In the genomic region with DNA sequence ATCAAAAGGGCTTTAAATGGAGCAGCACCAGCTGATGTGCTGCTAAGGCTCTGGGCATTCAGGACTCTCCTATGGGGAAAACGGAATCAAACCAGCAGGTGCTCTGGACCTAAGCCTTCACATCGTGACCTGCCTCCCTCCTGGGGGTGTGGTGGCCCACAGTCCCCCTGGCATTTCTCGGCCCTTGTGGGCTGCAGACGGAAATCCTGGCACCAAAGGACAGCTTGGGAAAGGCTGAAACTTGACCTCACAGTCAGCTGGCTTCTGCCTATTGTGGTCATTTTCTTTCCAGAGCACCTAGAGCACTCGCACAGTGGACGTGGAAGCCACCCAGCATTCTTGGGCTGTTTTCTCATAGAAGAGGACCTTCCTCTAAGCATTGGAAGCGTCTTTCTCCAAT, we compare ENCODE assay signal across 20 cellular contexts.
DNase-seq lines count a peak whose midpoint lies in the region; ATAC-seq and TF ChIP-seq lines count a peak whose summit lies in the region.
"Had no signal": no experiment of that assay in that cellular context is flagged by ENCODE, and none has a peak within 500 bp of the region (broad histone marks: within the 10 kb centered on the region; RNA-seq: fewer than 3 reads in every experiment).

No MANE protein-coding gene starts in this region.

- H3K27me3 ChIP-seq in ACC112 (ENCODE audit: insufficient read depth, low read length) (no peaks in the 10 kb centered on the region), IMR-90 (ENCODE audit: control insufficient read depth, insufficient read depth, low read length) (no peaks in the 10 kb centered on the region), MG63 (no peaks in the 10 kb centered on the region), suprapubic skin (no peaks in the 10 kb centered on the region)
- H3K27me3 ChIP-seq: BE2C had no signal

- no peaks in the 10 kb centered on the region for H3K36me3 ChIP-seq in ACC112 (ENCODE audit: insufficient read depth, low read length)
- H3K36me3 ChIP-seq in IMR-90 (ENCODE audit: control insufficient read depth, insufficient read depth, low read length), result no peaks in the 10 kb centered on the region; the same call in 1 of the 2 replicates
- H3K36me3 ChIP-seq in MG63, result no peaks in the 10 kb centered on the region
- H3K36me3 ChIP-seq in suprapubic skin, result no peaks in the 10 kb centered on the region
- H3K36me3 ChIP-seq: BE2C had no signal

- no peak overlapping the region for H2BK5ac ChIP-seq in IMR-90 (ENCODE audit: low read depth, low read length, poor library complexity, severe bottlenecking)

- H2BK15ac ChIP-seq in IMR-90 (ENCODE audit: low read depth, low read length), result peak overlapping the region; percentile 22; the same call in 1 of the 3 replicates

- H2AK9ac ChIP-seq in IMR-90 (replicated peaks; ENCODE audit: low read depth, low read length, poor library complexity), result no peak overlapping the region

- WGBS in IMR-90 (ENCODE audit: extremely low coverage in 2 of 2, insufficient read length in 1 of 2), 2 experiments, result 88% methylated on average over 3 of the region's 7 CpGs; no CpG with 5 or more reads in 1 of the 2 experiments
- 82% methylated on average over 6 of the region's 7 CpGs for WGBS in suprapubic skin

- H2AK5ac ChIP-seq in IMR-90 (ENCODE audit: low read depth, low read length), result peak overlapping the region; percentile 2; the same call in 1 of the 2 replicates

- no peak overlapping the region for H2BK20ac ChIP-seq in IMR-90 (ENCODE audit: low read depth, low read length)

- H2AFZ ChIP-seq in ACC112 (ENCODE audit: low read length, unreplicated experiment) (no peak overlapping the region), IMR-90 (replicated peaks; ENCODE audit: low read length, poor library complexity) (no peak overlapping the region)

- in situ Hi-C loops in IMR-90 (cut with MboI; ENCODE audit: low sequenced_read_pairs), result no loop called here

- ATAC-seq in IMR-90 (ENCODE audit: low read depth), result no peak
- ATAC-seq: GM12878 had no signal

- no peak overlapping the region for H3K18ac ChIP-seq in IMR-90 (ENCODE audit: low read depth, low read length)

- no peak overlapping the region for H3K4me2 ChIP-seq in IMR-90 (ENCODE audit: low read depth, low read length)

- H3K56ac ChIP-seq in IMR-90 (ENCODE audit: extremely low read depth, insufficient read depth, low read length), result no peak overlapping the region

- TF ChIP-seq POLR2A in IMR-90 (IDR thresholded peaks at IDR 0.05; ENCODE audit: low read depth, low read length), result no peak
- TF ChIP-seq POLR2A in suprapubic skin (IDR thresholded peaks at IDR 0.05), result no peak

- H3K23ac ChIP-seq in IMR-90 (ENCODE audit: low read depth, low read length), result no peak overlapping the region

- 0 out of 2 replicates have a peak overlapping the region, but pooled peaks have one; percentile 6 for H2BK120ac ChIP-seq in IMR-90 (ENCODE audit: low read depth, low read length)

- peaks cover 50% of the 10 kb centered on the region for H3K4me1 ChIP-seq in ACC112 (ENCODE audit: control insufficient read depth, insufficient read depth, low read length, unreplicated experiment)
- peaks cover 18% of the 10 kb centered on the region for H3K4me1 ChIP-seq in IMR-90 (ENCODE audit: control insufficient read depth, insufficient read depth, low read length)
- peaks cover 25% of the 10 kb centered on the region for H3K4me1 ChIP-seq in suprapubic skin

- no peak for TF ChIP-seq EP300 in suprapubic skin (IDR thresholded peaks at IDR 0.05)

- CTCF ChIA-PET in IMR-90 (lab: Yijun Ruan, JAX), result no interaction called here

- no peak overlapping the region for H3K9ac ChIP-seq in IMR-90 (ENCODE audit: low read depth, low read length)

- H4K8ac ChIP-seq in IMR-90 (ENCODE audit: low read depth in 2 of 2, low read length in 2 of 2), result no peak overlapping the region

- peak overlapping the region; percentile 8 for H3K4ac ChIP-seq in IMR-90 (ENCODE audit: low read depth, low read length)

- peaks cover 8% of the 10 kb centered on the region; the same call in 1 of the 2 replicates for H4K20me1 ChIP-seq in IMR-90 (ENCODE audit: insufficient read depth, low read length)

- dilution Hi-C loops in IMR-90 (cut with HindIII; ENCODE audit: low sequenced_read_pairs, unreplicated experiment), result no loop called here

- no peak overlapping the region for H3K4me3 ChIP-seq in ACC112 (ENCODE audit: low read depth, low read length)
- H3K4me3 ChIP-seq in IMR-90 (ENCODE audit: insufficient read depth, low read depth, low read length), result no peak overlapping the region
- H3K4me3 ChIP-seq in MG63, result no peak overlapping the region
- no peak overlapping the region for H3K4me3 ChIP-seq in suprapubic skin
- H3K4me3 ChIP-seq: GM12878 had no signal

- H3K79me1 ChIP-seq in IMR-90 (ENCODE audit: low read depth in 1 of 2, low read length in 2 of 2), result peaks cover 22 to 67% of the 10 kb centered on the region in 2 experiments

- no peak overlapping the region for H4K5ac ChIP-seq in IMR-90 (ENCODE audit: low read depth, low read length)

- no TSS peak for BruUV-seq in IMR-90 (replicated peaks; lab: Mats Ljungman, UMichigan)

- peaks cover 38% of the 10 kb centered on the region for H3K79me2 ChIP-seq in ACC112 (ENCODE audit: control insufficient read depth, insufficient read depth, low read length, unreplicated experiment)

- H3K27ac ChIP-seq in ACC112 (ENCODE audit: low read depth, low read length) (peak overlapping the region; percentile 91; the same call in 1 of the 2 replicates), IMR-90 (ENCODE audit: insufficient read depth, low read length) (no peak overlapping the region), suprapubic skin (no peak overlapping the region)

- POLR2A ChIA-PET in IMR-90 (lab: Charles Lee; ENCODE audit: unreplicated experiment), result no interaction called here

- no peak overlapping the region for H3K14ac ChIP-seq in IMR-90 (replicated peaks; ENCODE audit: low read depth, low read length)

- DNase-seq in IMR-90 (no peak), myocyte (ENCODE audit: low read depth) (peak; percentile 92), retina (peak; percentile 27), MG63 (no peak), suprapubic skin (ENCODE audit: low spot score in 2 of 2) (no peak)
- no peak for DNase-seq in activated effector memory CD4-positive, alpha-beta T cell treated with anti-CD3 and anti-CD28 coated beads, Interleukin-2, amount 50 U/mL, for 16 hours
- DNase-seq: ACHN; BE2C; C1 segment of cervical spinal cord; CD4-positive, CD25-positive, alpha-beta regulatory T cell; CD8-positive, alpha-beta memory T cell; COR-L47; DMS 273 treated with DMSO at 0.1 percent for 48 hours; DMS53; DND-41; EL; HCEC 1CT; HFFc6 had no signal

- intact Hi-C loops in IMR-90 (cut with micrococcal nuclease), result no loop called here

- no peak for TF ChIP-seq CTCF in IMR-90 (conservative IDR thresholded peaks at IDR 0.05; ENCODE audit: low read depth, low read length)
- TF ChIP-seq CTCF in suprapubic skin (IDR thresholded peaks at IDR 0.05), result no peak

- no peak overlapping the region for H4K91ac ChIP-seq in IMR-90 (ENCODE audit: insufficient read depth, low read depth, low read length)

- H3K9me3 ChIP-seq in IMR-90 (ENCODE audit: control insufficient read depth, insufficient read depth, low read length) (no peaks in the 10 kb centered on the region), MG63 (no peaks in the 10 kb centered on the region), suprapubic skin (no peaks in the 10 kb centered on the region)
- H3K9me3 ChIP-seq: BE2C had no signal

- no peak for TF ChIP-seq RAD21 in IMR-90 (IDR thresholded peaks at IDR 0.05; ENCODE audit: low read length)

- peaks cover 11% of the 10 kb centered on the region; the same call in 1 of the 2 replicates for H3K9me1 ChIP-seq in IMR-90 (ENCODE audit: insufficient read depth, low read length)

TF ChIP-seq in IMR-90, 13 proteins besides CTCF, POLR2A, EP300 and RAD21:
- TF ChIP-seq FOS (IDR thresholded peaks at IDR 0.05; ENCODE audit: low read depth, low read length) (no peak), MAFK (IDR thresholded peaks at IDR 0.05; ENCODE audit: low read depth, low read length) (no peak), MAZ (IDR thresholded peaks at IDR 0.05; ENCODE audit: borderline replicate concordance, low read depth, low read length) (no peak), MXI1 (IDR thresholded peaks at IDR 0.05; ENCODE audit: borderline replicate concordance, low read depth, low read length) (no peak), CEBPB (IDR thresholded peaks at IDR 0.05; ENCODE audit: low read depth, low read length) (no peak), RFX5 (IDR thresholded peaks at IDR 0.05; ENCODE audit: low read depth, low read length) (no peak), CHD1 (IDR thresholded peaks at IDR 0.05; ENCODE audit: low read depth, low read length) (no peak), BHLHE40 (IDR thresholded peaks at IDR 0.05; ENCODE audit: low read depth, low read length) (no peak), SMC3 (IDR thresholded peaks at IDR 0.05; ENCODE audit: low read depth, low read length) (no peak), RCOR1 (IDR thresholded peaks at IDR 0.05; ENCODE audit: insufficient replicate concordance, low read length) (no peak), NFE2L2 (IDR thresholded peaks at IDR 0.05; ENCODE audit: low read depth, low read length) (no peak)
- TF ChIP-seq, protein P1, sequence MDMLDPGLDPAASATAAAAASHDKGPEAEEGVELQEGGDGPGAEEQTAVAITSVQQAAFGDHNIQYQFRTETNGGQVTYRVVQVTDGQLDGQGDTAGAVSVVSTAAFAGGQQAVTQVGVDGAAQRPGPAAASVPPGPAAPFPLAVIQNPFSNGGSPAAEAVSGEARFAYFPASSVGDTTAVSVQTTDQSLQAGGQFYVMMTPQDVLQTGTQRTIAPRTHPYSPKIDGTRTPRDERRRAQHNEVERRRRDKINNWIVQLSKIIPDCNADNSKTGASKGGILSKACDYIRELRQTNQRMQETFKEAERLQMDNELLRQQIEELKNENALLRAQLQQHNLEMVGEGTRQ (IDR thresholded peaks at IDR 0.05; ENCODE audit: low read depth, low read length), result no peak
- TF ChIP-seq, protein P2, sequence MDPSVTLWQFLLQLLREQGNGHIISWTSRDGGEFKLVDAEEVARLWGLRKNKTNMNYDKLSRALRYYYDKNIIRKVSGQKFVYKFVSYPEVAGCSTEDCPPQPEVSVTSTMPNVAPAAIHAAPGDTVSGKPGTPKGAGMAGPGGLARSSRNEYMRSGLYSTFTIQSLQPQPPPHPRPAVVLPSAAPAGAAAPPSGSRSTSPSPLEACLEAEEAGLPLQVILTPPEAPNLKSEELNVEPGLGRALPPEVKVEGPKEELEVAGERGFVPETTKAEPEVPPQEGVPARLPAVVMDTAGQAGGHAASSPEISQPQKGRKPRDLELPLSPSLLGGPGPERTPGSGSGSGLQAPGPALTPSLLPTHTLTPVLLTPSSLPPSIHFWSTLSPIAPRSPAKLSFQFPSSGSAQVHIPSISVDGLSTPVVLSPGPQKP (IDR thresholded peaks at IDR 0.05; ENCODE audit: borderline replicate concordance, low read depth, low read length), result no peak

Comparison
In these comparisons a context has a peak if more than half of its experiments do, and no peak if none do; other contexts are left out.
1. DNase-seq: peak in myocyte (single experiment) and retina (single experiment); none in IMR-90 (single experiment), MG63 (single experiment), activated effector memory CD4-positive, alpha-beta T cell treated with anti-CD3 and anti-CD28 coated beads, Interleukin-2, amount 50 U/mL, for 16 hours (single experiment) and suprapubic skin (0 of 2).